Comparison of ENCODE assay signal across 14 cellular contexts in the genomic region with DNA sequence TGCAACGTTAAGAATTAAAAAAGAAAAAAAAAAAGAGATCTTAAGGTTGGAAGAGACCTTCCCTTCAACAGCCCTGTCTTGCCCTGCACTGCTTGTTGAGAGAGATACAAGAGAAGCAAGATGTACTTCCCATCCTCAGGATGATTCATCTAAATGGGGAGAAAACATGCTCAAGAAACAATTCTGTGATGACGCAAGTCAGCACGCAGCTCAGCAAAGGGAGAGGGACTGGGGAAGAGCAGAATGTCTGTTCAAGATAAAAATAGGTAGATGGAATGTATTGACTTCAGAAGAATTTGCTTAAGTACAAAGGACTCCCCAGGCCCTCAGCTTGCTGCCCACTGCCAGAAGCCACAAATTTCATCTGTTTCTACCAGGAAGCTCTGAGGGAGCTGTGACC.
DNase-seq lines count a peak whose midpoint lies in the region; ATAC-seq, FAIRE-seq and TF ChIP-seq lines count a peak whose summit lies in the region.
"Had no signal": no experiment of that assay in that cellular context is flagged by ENCODE, and none has a peak within 500 bp of the region (broad histone marks: within the 10 kb centered on the region; RNA-seq: fewer than 3 reads in every experiment).

No MANE protein-coding gene starts in this region.

- intact Hi-C loops in left lung (cut with DNase I): no loop called here
- intact Hi-C loops in PC-9 (cut with micrococcal nuclease; ENCODE audit: unreplicated experiment): no loop called here

- H3F3A ChIP-seq in PC-9 (ENCODE audit: insufficient read depth, low read depth): no peaks in the 10 kb centered on the region

- H3K4me1 ChIP-seq in astrocyte (ENCODE audit: insufficient read depth, low read length) (no peaks in the 10 kb centered on the region), left lung (no peaks in the 10 kb centered on the region), PC-9 (replicated peaks; ENCODE audit: insufficient read depth) (no peaks in the 10 kb centered on the region)
- H3K4me1 ChIP-seq: BE2C, gastrocnemius medialis had no signal

- no peaks in the 10 kb centered on the region for H3K36me3 ChIP-seq in astrocyte (ENCODE audit: insufficient read depth, low read length)
- H3K36me3 ChIP-seq in left lung: no peaks in the 10 kb centered on the region
- no peaks in the 10 kb centered on the region for H3K36me3 ChIP-seq in PC-9 (ENCODE audit: low read depth)
- H3K36me3 ChIP-seq: BE2C, gastrocnemius medialis had no signal

- peak overlapping the region; percentile 73 for H3K27ac Mint-ChIP-seq in astrocyte (ENCODE audit: unreplicated experiment)
- no peak overlapping the region for H3K27ac Mint-ChIP-seq in glutamatergic neuron (ENCODE audit: unreplicated experiment)

- no peaks in the 10 kb centered on the region for H3K9me2 ChIP-seq in PC-9 (ENCODE audit: insufficient read depth)

- H3K9ac ChIP-seq in astrocyte (ENCODE audit: low read length): no peak overlapping the region

- H3K27me3 ChIP-seq in AG04450 (ENCODE audit: control insufficient read depth, insufficient read depth, low read length) (peaks cover 2% of the 10 kb centered on the region), astrocyte (ENCODE audit: insufficient read depth, low read length) (no peaks in the 10 kb centered on the region), left lung (no peaks in the 10 kb centered on the region), PC-9 (ENCODE audit: insufficient read depth, low read depth) (no peaks in the 10 kb centered on the region)
- H3K27me3 ChIP-seq: gastrocnemius medialis had no signal

- DNase-seq in AG04450 (ENCODE audit: low read depth, low spot score) (peak; percentile 63), LHCN-M2 (ENCODE audit: low read depth) (peak; percentile 65), astrocyte (ENCODE audit: low read depth) (peak; percentile 88), left lung (no peak), PC-9 (no peak), glutamatergic neuron (no peak)
- DNase-seq: activated CD4-positive, CD25-positive, alpha-beta regulatory T cell; BE2C; gastrocnemius medialis; NCI-H446; Right ventricle myocardium superior; stimulated activated CD4-positive, alpha-beta T cell treated with anti-CD3 and anti-CD28 coated beads, Interleukin-4, amount 100 ng/mL, for 4 hours had no signal

- H3K4me3 Mint-ChIP-seq in astrocyte (ENCODE audit: unreplicated experiment) (no peak overlapping the region), glutamatergic neuron (ENCODE audit: unreplicated experiment) (no peak overlapping the region)

- H3K27ac ChIP-seq in AG04450 (ENCODE audit: low read depth, low read length): peak overlapping the region; percentile 23
- no peak overlapping the region for H3K27ac ChIP-seq in astrocyte (ENCODE audit: low read depth, low read length)
- H3K27ac ChIP-seq in left lung: no peak overlapping the region
- no peak overlapping the region for H3K27ac ChIP-seq in PC-9
- H3K27ac ChIP-seq: gastrocnemius medialis had no signal

- ATAC-seq in left lung (peak; percentile 52), GM21786 (IDR thresholded peaks at IDR 0.05; ENCODE audit: unreplicated experiment) (no peak), GM21528 (IDR thresholded peaks at IDR 0.05; ENCODE audit: low FRiP score, unreplicated experiment) (no peak)
- ATAC-seq: gastrocnemius medialis had no signal

- H3K4me1 Mint-ChIP-seq in astrocyte (ENCODE audit: low read depth, unreplicated experiment) (peaks cover 6% of the 10 kb centered on the region), glutamatergic neuron (ENCODE audit: low read depth, unreplicated experiment) (peaks cover 5% of the 10 kb centered on the region)

- H3K9me3 Mint-ChIP-seq in astrocyte (ENCODE audit: unreplicated experiment) (no peaks in the 10 kb centered on the region), glutamatergic neuron (ENCODE audit: unreplicated experiment) (peaks cover 6% of the 10 kb centered on the region)

- H3K4me2 ChIP-seq in astrocyte (ENCODE audit: low read length): no peak overlapping the region
- no peak overlapping the region for H3K4me2 ChIP-seq in PC-9

- BruUV-seq in PC-9 (replicated peaks; lab: Mats Ljungman, UMichigan): no TSS peak

- H3K27me3 Mint-ChIP-seq in astrocyte (ENCODE audit: low read depth, unreplicated experiment) (no peaks in the 10 kb centered on the region), glutamatergic neuron (ENCODE audit: unreplicated experiment) (peaks cover 2% of the 10 kb centered on the region)

- H3K79me2 ChIP-seq in astrocyte (ENCODE audit: insufficient read depth, low read length) (no peaks in the 10 kb centered on the region), PC-9 (ENCODE audit: low read depth) (no peaks in the 10 kb centered on the region)

- FAIRE-seq in astrocyte (lab: Jason Lieb, UNC): no peak

- H3K4me3 ChIP-seq in AG04450 (ENCODE audit: low read depth, low read length) (no peak overlapping the region), astrocyte (ENCODE audit: insufficient read depth, low read depth, low read length) (no peak overlapping the region), left lung (no peak overlapping the region), PC-9 (no peak overlapping the region)
- H3K4me3 ChIP-seq: gastrocnemius medialis had no signal

- H2AFZ ChIP-seq in astrocyte (ENCODE audit: low read depth, low read length) (no peak overlapping the region), PC-9 (no peak overlapping the region)

- TF ChIP-seq CTCF in AG04450 (IDR thresholded peaks at IDR 0.05; ENCODE audit: low read depth, low read length) (no peak), astrocyte (IDR thresholded peaks at IDR 0.05; ENCODE audit: insufficient read depth, low read depth, low read length) (no peak), left lung (IDR thresholded peaks at IDR 0.05) (no peak), PC-9 (conservative IDR thresholded peaks at IDR 0.05) (no peak), glutamatergic neuron (IDR thresholded peaks at IDR 0.05; ENCODE audit: partially characterized antibody, unreplicated experiment) (no peak)

- H3K36me3 Mint-ChIP-seq in astrocyte (ENCODE audit: low read depth, unreplicated experiment) (no peaks in the 10 kb centered on the region), glutamatergic neuron (ENCODE audit: unreplicated experiment) (no peaks in the 10 kb centered on the region)

- POLR2A ChIA-PET in AG04450 (lab: Yijun Ruan, JAX): no interaction called here
- POLR2A ChIA-PET in PC-9 (lab: Charles Lee; ENCODE audit: unreplicated experiment): no interaction called here

- CTCF ChIA-PET in AG04450 (lab: Charles Lee): interaction anchor here (1.0 to 1.5 kb wide), 3 partner anchors 9 to 170 kb away, joined by 3 to 12 read pairs (median 6); no protein-coding TSS in a partner anchor
- CTCF ChIA-PET in PC-9 (lab: Charles Lee): no interaction called here

- no peaks in the 10 kb centered on the region for H3K9me3 ChIP-seq in AG04450 (ENCODE audit: control insufficient read depth, insufficient read depth, low read length)
- no peaks in the 10 kb centered on the region for H3K9me3 ChIP-seq in astrocyte (ENCODE audit: insufficient read depth, low read depth, low read length)
- peaks cover 0 to 6% of the 10 kb centered on the region in 2 donors for H3K9me3 ChIP-seq in left lung
- no peaks in the 10 kb centered on the region; the same call in 1 of the 2 replicates for H3K9me3 ChIP-seq in PC-9 (ENCODE audit: insufficient read depth, low read depth)
- H3K9me3 ChIP-seq: BE2C, gastrocnemius medialis had no signal

- H4K20me1 ChIP-seq in astrocyte (ENCODE audit: insufficient read depth, low read length) (no peaks in the 10 kb centered on the region), PC-9 (ENCODE audit: insufficient read depth) (no peaks in the 10 kb centered on the region)

Comparison
In these comparisons a context has a peak if more than half of its experiments do, and no peak if none do; other contexts are left out.
1. DNase-seq: peak in AG04450 (single experiment), LHCN-M2 (single experiment) and astrocyte (single experiment); none in left lung (0 of 2), PC-9 (0 of 2) and glutamatergic neuron (single experiment).